Comparison of ENCODE assay signal across 12 cellular contexts in the genomic region with DNA sequence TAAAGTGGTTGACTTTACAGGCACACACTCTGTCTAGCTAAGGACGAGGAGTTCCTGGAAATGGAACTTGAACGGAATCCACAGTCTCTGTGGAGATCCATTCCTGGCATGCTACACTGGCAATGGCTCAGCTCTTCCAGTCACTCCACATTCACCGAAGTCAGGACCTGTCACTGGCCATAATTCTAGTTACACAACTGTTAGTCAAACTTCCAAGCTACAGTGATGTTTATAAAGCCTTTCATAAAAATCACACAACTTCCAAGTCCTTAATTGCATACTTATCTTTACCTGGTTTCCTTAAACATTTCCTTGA. TPM values are rescaled to one million over a fixed set of nuclear protein-coding genes. Genes with fewer than 3 reads are reported as not detected.
DNase-seq lines count a peak whose midpoint lies in the region; ATAC-seq and TF ChIP-seq lines count a peak whose summit lies in the region.
"Had no signal": no experiment of that assay in that cellular context is flagged by ENCODE, and none has a peak within 500 bp of the region (broad histone marks: within the 10 kb centered on the region; RNA-seq: fewer than 3 reads in every experiment).

No MANE protein-coding gene starts in this region.

- TF ChIP-seq POLR2A in gastroesophageal sphincter (IDR thresholded peaks at IDR 0.05) (no peak), ovary (IDR thresholded peaks at IDR 0.05) (no peak), vagina (IDR thresholded peaks at IDR 0.05) (no peak)

- intact Hi-C loops in ovary (cut with DNase I) (no loop called here), vagina (cut with DNase I) (no loop called here)

- no peaks in the 10 kb centered on the region for H3K27me3 ChIP-seq in adipocyte (replicated peaks; ENCODE audit: control insufficient read depth, insufficient read depth, low read length)
- no peaks in the 10 kb centered on the region for H3K27me3 ChIP-seq in gastroesophageal sphincter
- no peaks in the 10 kb centered on the region for H3K27me3 ChIP-seq in ovary
- no peaks in the 10 kb centered on the region for H3K27me3 ChIP-seq in vagina

- 26 to 31% methylated on average over 2 to 3 of the region's 3 CpGs for WGBS in gastroesophageal sphincter (ENCODE audit: low coverage in 1 of 2), 2 donors
- 38 to 74% (median 73%) methylated on average over 3 of the region's 3 CpGs for WGBS in ovary, 3 donors

- DNase-seq in adipocyte (ENCODE audit: low read depth) (no peak), ovary (no peak), vagina (ENCODE audit: extremely low spot score in 2 of 2) (no peak), GM13976 (ENCODE audit: low spot score) (no peak), NCI-H2029 (lab: John Stamatoyannopoulos, UW) (no peak), cerebellum (ENCODE audit: low spot score) (no peak)
- DNase-seq: activated CD4-positive, alpha-beta T cell treated with anti-CD3 and anti-CD28 coated beads for 48 hours; NCI-H1417; NCI-H510A; stimulated activated naive CD8-positive, alpha-beta T cell treated with anti-CD3 and anti-CD28 coated beads, Interleukin-15, amount 100 ng/mL, for 72 hours had no signal

- no peak for TF ChIP-seq CTCF in gastroesophageal sphincter (IDR thresholded peaks at IDR 0.05)
- TF ChIP-seq CTCF in ovary (IDR thresholded peaks at IDR 0.05), result no peak
- no peak for TF ChIP-seq CTCF in vagina (IDR thresholded peaks at IDR 0.05)
- TF ChIP-seq CTCF in GM13976 (IDR thresholded peaks at IDR 0.05; ENCODE audit: borderline replicate concordance, control extremely low read depth, extremely low read depth, insufficient read depth, missing control alignments), result no peak

- in situ Hi-C loops in GM13976 (cut with MboI; ENCODE audit: low sequenced_read_pairs, unreplicated experiment), result no loop called here

- peak overlapping the region; percentile 35 to 74 (median 60) for H3K27ac ChIP-seq in gastroesophageal sphincter
- H3K27ac ChIP-seq in ovary, result no peak overlapping the region
- peak overlapping the region; percentile 15 for H3K27ac ChIP-seq in vagina

- peak overlapping the region; percentile 48 for H3K9ac ChIP-seq in adipocyte (ENCODE audit: low read length)

- H3K4me3 ChIP-seq in adipocyte (ENCODE audit: low read length) (peak overlapping the region; percentile 67), gastroesophageal sphincter (no peak overlapping the region), ovary (no peak overlapping the region), vagina (peak overlapping the region in 1 of 2 donors; percentile 4)

- peak; percentile 91 for ATAC-seq in gastroesophageal sphincter
- ATAC-seq: Panc1; stimulated activated naive CD8-positive, alpha-beta T cell treated with anti-CD3 and anti-CD28 coated beads, Interleukin-15, amount 100 ng/mL, for 72 hours had no signal

- TF ChIP-seq EP300 in gastroesophageal sphincter (IDR thresholded peaks at IDR 0.05) (no peak), ovary (IDR thresholded peaks at IDR 0.05) (peak; percentile 4)

- H3K36me3 ChIP-seq in adipocyte (ENCODE audit: control insufficient read depth, insufficient read depth, low read length, severe bottlenecking) (no peaks in the 10 kb centered on the region), gastroesophageal sphincter (no peaks in the 10 kb centered on the region), ovary (no peaks in the 10 kb centered on the region), vagina (no peaks in the 10 kb centered on the region)

- peaks cover 37% of the 10 kb centered on the region for H3K4me1 ChIP-seq in adipocyte (ENCODE audit: control insufficient read depth, insufficient read depth, low read length)
- peaks cover 0 to 8% (median 7%) of the 10 kb centered on the region in 3 donors for H3K4me1 ChIP-seq in gastroesophageal sphincter
- H3K4me1 ChIP-seq in ovary (ENCODE audit: insufficient read depth), result no peaks in the 10 kb centered on the region
- H3K4me1 ChIP-seq in vagina, result no peaks in the 10 kb centered on the region

- H3K9me3 ChIP-seq in adipocyte (ENCODE audit: control insufficient read depth, low read length) (no peaks in the 10 kb centered on the region), gastroesophageal sphincter (no peaks in the 10 kb centered on the region), ovary (no peaks in the 10 kb centered on the region), vagina (no peaks in the 10 kb centered on the region)

RNA-seq across cellular contexts. Expression of a gene that starts 15.7 kb away (rescaled TPM):
- total RNA-seq in gastroesophageal sphincter (10 to 100 TPM; 19.8 to 28.8 (median 23.6) TPM), ovary (10 to 100 TPM in 5 of 7 donors, 1 to 10 TPM in 2; 8.1 to 15.3 (median 11.4) TPM), vagina (15.7 TPM), cerebellum (18.2 TPM)
- polyA plus RNA-seq in ovary, result 10 to 100 TPM in 1 of 2 donors, 1 to 10 TPM in 1; 5.9 to 14.9 TPM

RNA-seq across cellular contexts. Expression of a gene that starts 51.2 kb away (rescaled TPM):
- total RNA-seq in gastroesophageal sphincter (10 to 100 TPM; 17.7 to 39.7 (median 26.6) TPM), ovary (10 to 100 TPM; 10.6 to 21.2 (median 14.9) TPM), vagina (15.0 TPM), cerebellum (4.9 TPM)
- polyA plus RNA-seq in ovary, result 1 to 10 TPM; 6.6 to 9.6 TPM

Comparison
In these comparisons a context has a peak if more than half of its experiments do, and no peak if none do; other contexts are left out.
1. H3K27ac ChIP-seq: peak in gastroesophageal sphincter (4 of 4) and vagina (single experiment); none in ovary (0 of 2).